ENCODE assay signal across 8 cellular contexts in the genomic region with DNA sequence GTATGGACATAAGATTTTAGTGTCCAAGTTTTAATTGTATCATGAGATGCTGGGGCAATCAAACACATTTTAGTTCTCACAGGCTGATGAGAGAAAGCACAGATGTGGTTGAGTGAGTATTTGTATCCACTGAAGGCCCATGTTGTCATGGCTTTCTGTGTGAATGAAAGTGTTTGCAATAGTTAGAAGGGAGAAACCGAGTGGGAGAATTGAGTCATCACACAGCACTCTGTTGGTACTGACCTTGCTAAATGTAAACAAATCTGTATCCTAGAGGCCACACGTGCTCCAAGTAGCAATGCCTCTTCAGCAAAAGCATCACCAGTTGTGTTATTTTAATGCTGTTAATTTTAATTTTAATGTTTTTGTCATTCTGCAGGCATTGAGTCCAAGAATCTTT.
DNase-seq lines count a peak whose midpoint lies in the region; ATAC-seq and TF ChIP-seq lines count a peak whose summit lies in the region.

No MANE protein-coding gene starts in this region.

- intact Hi-C loops in left ventricle myocardium superior (cut with micrococcal nuclease): no loop called here

- DNase-seq in GM12864 (ENCODE audit: low read depth) (peak; percentile 72), GM20000 (ENCODE audit: low spot score) (peak; percentile 76), fibroblast of peridontal ligament (ENCODE audit: extremely low read depth) (peak; percentile 1), left ventricle myocardium superior (no peak), putamen (ENCODE audit: low spot score) (no peak), NCI-H2029 (lab: John Stamatoyannopoulos, UW) (no peak)

- TF ChIP-seq CTCF in GM12864 (IDR thresholded peaks at IDR 0.05; ENCODE audit: low read depth, low read length, missing control alignments) (no peak), GM20000 (IDR thresholded peaks at IDR 0.05; ENCODE audit: extremely low read depth, missing control alignments) (no peak)

- H3K4me3 ChIP-seq in GM12864 (ENCODE audit: low read depth, low read length): no peak overlapping the region

- ATAC-seq in HG03460 (IDR thresholded peaks at IDR 0.05; ENCODE audit: unreplicated experiment): peak; percentile 99
- ATAC-seq in esophagus mucosa: no peak
- no peak for ATAC-seq in left ventricle myocardium superior

Comparison
In these comparisons a context has a peak if more than half of its experiments do, and no peak if none do; other contexts are left out.
1. DNase-seq: peak in GM12864 (single experiment), GM20000 (single experiment) and fibroblast of peridontal ligament (single experiment); none in left ventricle myocardium superior (single experiment), putamen (single experiment) and NCI-H2029 (single experiment).